1 cellular context compared by ENCODE assay signal in genomic region chr3:195668131-195668766, GRCh38. TPM values are rescaled to one million over a fixed set of nuclear protein-coding genes. Genes with fewer than 3 reads are reported as not detected.
"Had no signal": no experiment of that assay in that cellular context is flagged by ENCODE, and none has a peak within 500 bp of the region (broad histone marks: within the 10 kb centered on the region; RNA-seq: fewer than 3 reads in every experiment).

No MANE protein-coding gene starts in this region.

RNA-seq across cellular contexts. Expression of gene MUC20, which starts 52.5 kb away (rescaled TPM):
- total RNA-seq: IMR-90 had no signal
